Comparison of ENCODE assay signal across 8 cellular contexts in genomic region chr19:49921871-49922755, GRCh38. TPM values are rescaled to one million over a fixed set of nuclear protein-coding genes. Genes with fewer than 3 reads are reported as not detected.
DNase-seq lines count a peak whose midpoint lies in the region; TF ChIP-seq lines count a peak whose summit lies in the region.

No MANE protein-coding gene starts in this region.

- DNase-seq in CD4-positive, alpha-beta memory T cell: no peak
- peak; percentile 78 for DNase-seq in LHCN-M2 (ENCODE audit: low read depth)
- DNase-seq in nephron progenitor cell: no peak
- no peak for DNase-seq in effector CD4-positive, alpha-beta T cell
- no peak for DNase-seq in activated CD4-positive, CD25-positive, alpha-beta regulatory T cell treated with anti-CD3 and anti-CD28 coated beads, Interleukin-2, amount 50 U/mL, for 72 hours
- DNase-seq in hypothalamus (lab: John Stamatoyannopoulos, UW): no peak
- DNase-seq in NAMALWA (ENCODE audit: low spot score): no peak

- no peaks in the 10 kb centered on the region for H3K27me3 Mint-ChIP-seq in CD4-positive, alpha-beta memory T cell
- H3K27me3 Mint-ChIP-seq in brain: no peaks in the 10 kb centered on the region
- H3K27me3 Mint-ChIP-seq in nephron progenitor cell (ENCODE audit: low read depth, poor library complexity): peaks cover 3% of the 10 kb centered on the region

- TF ChIP-seq CTCF in brain (conservative IDR thresholded peaks at IDR 0.05) (no peak), nephron progenitor cell (IDR thresholded peaks at IDR 0.05) (no peak)

- H3K4me3 Mint-ChIP-seq in CD4-positive, alpha-beta memory T cell: peak overlapping the region in 1 of 8 donors; percentile 8
- H3K4me3 Mint-ChIP-seq in brain (peak overlapping the region in 1 of 5 experiments; percentile 28), nephron progenitor cell (no peak overlapping the region)

- H3K4me3 ChIP-seq in CD4-positive, alpha-beta memory T cell (ENCODE audit: low read length in 2 of 2): no peak overlapping the region

- peaks cover 40% of the 10 kb centered on the region for H3K36me3 ChIP-seq in CD4-positive, alpha-beta memory T cell (ENCODE audit: insufficient read depth, low read length)

- no peaks in the 10 kb centered on the region for H3K9me3 Mint-ChIP-seq in CD4-positive, alpha-beta memory T cell
- H3K9me3 Mint-ChIP-seq in brain: peaks cover 0 to 10% (median 3%) of the 10 kb centered on the region in 5 experiments
- no peaks in the 10 kb centered on the region for H3K9me3 Mint-ChIP-seq in nephron progenitor cell

- H3K27ac ChIP-seq in CD4-positive, alpha-beta memory T cell (ENCODE audit: low read depth, low read length): no peak overlapping the region

- H3K4me1 Mint-ChIP-seq in CD4-positive, alpha-beta memory T cell: peaks cover 17 to 62% (median 33%) of the 10 kb centered on the region in 4 donors
- H3K4me1 Mint-ChIP-seq in brain: peaks cover 60% of the 10 kb centered on the region
- peaks cover 48% of the 10 kb centered on the region for H3K4me1 Mint-ChIP-seq in nephron progenitor cell

- CTCF ChIA-PET in CD4-positive, alpha-beta memory T cell (lab: Charles Lee; ENCODE audit: partially characterized antibody): no interaction called here

- intact Hi-C loops in CD4-positive, alpha-beta memory T cell (cut with micrococcal nuclease): no loop called here

- H3K36me3 Mint-ChIP-seq in CD4-positive, alpha-beta memory T cell: peaks cover 25 to 47% of the 10 kb centered on the region in 2 donors
- H3K36me3 Mint-ChIP-seq in brain (peaks cover 76% of the 10 kb centered on the region), nephron progenitor cell (ENCODE audit: low read depth) (peaks cover 69% of the 10 kb centered on the region)

- POLR2A ChIA-PET in CD4-positive, alpha-beta memory T cell (lab: Charles Lee; ENCODE audit: partially characterized antibody): no interaction called here

- H3K9me3 ChIP-seq in CD4-positive, alpha-beta memory T cell (ENCODE audit: control insufficient read depth in 1 of 2, low read length in 2 of 2): no peaks in the 10 kb centered on the region

- H3K4me1 ChIP-seq in CD4-positive, alpha-beta memory T cell (ENCODE audit: insufficient read depth, low read length): peaks cover 21% of the 10 kb centered on the region

- peak overlapping the region in 5 of 7 donors; percentile 13 to 87 (median 56) for H3K27ac Mint-ChIP-seq in CD4-positive, alpha-beta memory T cell
- peak overlapping the region; percentile 35 to 91 (median 72) for H3K27ac Mint-ChIP-seq in brain
- peak overlapping the region; percentile 96 for H3K27ac Mint-ChIP-seq in nephron progenitor cell

- H3K27me3 ChIP-seq in CD4-positive, alpha-beta memory T cell (ENCODE audit: insufficient read depth, low read length): no peaks in the 10 kb centered on the region

RNA-seq across cellular contexts. Expression of gene ATF5, which starts 6.9 kb away (rescaled TPM):
- total RNA-seq in CD4-positive, alpha-beta memory T cell: 1 to 10 TPM; 7.9 to 8.3 TPM
- 1 to 10 TPM; 1.8 to 2.3 TPM for polyA plus RNA-seq in CD4-positive, alpha-beta memory T cell
- total RNA-seq in LHCN-M2 (2014; rRNA removed): 14.1 and 14.7 TPM in 2 replicates
- polyA plus RNA-seq in LHCN-M2 (2012): 30.3 TPM
- 409 TPM for polyA plus RNA-seq in brain (ENCODE audit: insufficient read depth, low read depth, low replicate concordance)

RNA-seq across cellular contexts. Expression of gene NUP62, which starts 7.2 kb away (rescaled TPM):
- 10 to 100 TPM; 65.2 to 68.2 TPM for total RNA-seq in CD4-positive, alpha-beta memory T cell
- 10 to 100 TPM; 43.3 to 71.0 TPM for polyA plus RNA-seq in CD4-positive, alpha-beta memory T cell
- total RNA-seq in LHCN-M2 (2014; rRNA removed): 73.7 and 74.5 TPM in 2 replicates
- polyA plus RNA-seq in LHCN-M2 (2012): 47.5 TPM
- 95.1 TPM for polyA plus RNA-seq in brain (ENCODE audit: insufficient read depth, low read depth, low replicate concordance)

RNA-seq across cellular contexts. Expression of gene IL4I1, which starts 25.4 kb away (rescaled TPM):
- 1 to 10 TPM; 2.6 to 3.4 TPM for total RNA-seq in CD4-positive, alpha-beta memory T cell
- 10 to 100 TPM in 1 of 2 donors, 1 to 10 TPM in 1; 9.4 to 10.4 TPM for polyA plus RNA-seq in CD4-positive, alpha-beta memory T cell
- 0.34 TPM in 1 of 2 replicates, not detected in the other for total RNA-seq in LHCN-M2 (2014; rRNA removed)
- 1.1 TPM for polyA plus RNA-seq in LHCN-M2 (2012)
- not detected for polyA plus RNA-seq in brain (ENCODE audit: insufficient read depth, low read depth, low replicate concordance)

RNA-seq across cellular contexts. Expression of gene SIGLEC11, which starts 38.9 kb away (rescaled TPM):
- not detected for total RNA-seq in CD4-positive, alpha-beta memory T cell
- polyA plus RNA-seq in CD4-positive, alpha-beta memory T cell: not detected
- total RNA-seq in LHCN-M2 (2014; rRNA removed): not detected in 2 replicates
- polyA plus RNA-seq in LHCN-M2 (2012): not detected
- polyA plus RNA-seq in brain (ENCODE audit: insufficient read depth, low read depth, low replicate concordance): 0.12 TPM

RNA-seq across cellular contexts. Expression of gene TBC1D17, which starts 44.6 kb away (rescaled TPM):
- total RNA-seq in CD4-positive, alpha-beta memory T cell: 100 to 1,000 TPM; 101 TPM
- 10 to 100 TPM in 1 of 2 donors, 1 to 10 TPM in 1; 6.0 to 14.9 TPM for polyA plus RNA-seq in CD4-positive, alpha-beta memory T cell
- total RNA-seq in LHCN-M2 (2014; rRNA removed): 7.5 and 9.8 TPM in 2 replicates
- polyA plus RNA-seq in LHCN-M2 (2012): 40.4 TPM
- polyA plus RNA-seq in brain (ENCODE audit: insufficient read depth, low read depth, low replicate concordance): 77.4 TPM
